ENCODE assay signal across 8 cellular contexts in the genomic region with DNA sequence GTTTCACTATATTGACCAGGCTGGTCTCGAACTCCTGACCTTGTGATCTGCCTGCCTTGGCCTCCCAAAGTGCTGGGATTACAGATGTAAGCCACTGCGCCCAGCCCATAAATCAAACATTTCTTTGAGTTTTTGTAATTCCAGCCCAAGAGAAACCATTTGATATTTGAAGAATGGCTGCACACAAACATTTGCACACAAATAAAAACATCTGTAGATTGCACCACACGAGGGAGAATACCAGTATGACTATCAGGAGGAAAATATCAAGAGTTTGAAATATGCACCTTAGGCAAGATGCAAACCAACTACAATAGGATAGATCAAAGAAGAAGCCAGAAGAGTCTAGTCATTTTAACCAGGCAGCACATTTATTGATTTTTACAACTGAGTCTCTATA. TPM values are rescaled to one million over a fixed set of nuclear protein-coding genes. Genes with fewer than 3 reads are reported as not detected.
"Had no signal": no experiment of that assay in that cellular context is flagged by ENCODE, and none has a peak within 500 bp of the region (broad histone marks: within the 10 kb centered on the region; RNA-seq: fewer than 3 reads in every experiment).

No MANE protein-coding gene starts in this region.

RNA-seq across cellular contexts. Expression of a gene that starts 20.4 kb away (rescaled TPM):
- total RNA-seq: OCI-LY7, PC-3, Peyer's patch, Right ventricle myocardium inferior, Right ventricle myocardium superior, SJCRH30, SK-MEL-5 had no signal

RNA-seq across cellular contexts. Expression of a gene that starts 39.5 kb away (rescaled TPM):
- total RNA-seq: OCI-LY7, PC-3, Peyer's patch, Right ventricle myocardium inferior, Right ventricle myocardium superior, SJCRH30, SJSA1 had no signal
